29 cellular contexts compared by ENCODE assay signal in the genomic region with DNA sequence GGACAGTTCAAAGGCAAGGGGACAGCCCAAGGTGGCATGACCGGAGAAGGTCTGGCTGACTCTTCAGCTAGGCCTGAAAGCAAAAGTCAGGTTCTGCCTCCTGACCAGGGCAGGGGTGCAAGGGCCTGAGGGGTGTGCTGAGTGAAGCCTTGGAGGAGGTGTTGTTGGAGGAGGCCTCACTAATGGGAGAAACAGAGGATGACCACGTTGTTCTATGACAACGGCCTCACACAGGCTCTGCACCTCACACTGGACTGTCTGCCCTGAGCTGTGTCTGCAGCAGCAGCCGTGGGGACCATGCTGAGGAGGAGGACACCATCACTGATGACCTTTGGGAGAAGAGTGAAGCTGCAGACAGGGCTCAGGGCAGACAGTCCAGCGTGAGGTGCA.
"Had no signal": no experiment of that assay in that cellular context is flagged by ENCODE, and none has a peak within 500 bp of the region (broad histone marks: within the 10 kb centered on the region; RNA-seq: fewer than 3 reads in every experiment).

No MANE protein-coding gene starts in this region.

- H3K27me3 Mint-ChIP-seq: stimulated activated naive B cell treated with anti-CD40 and anti-IgM and Interleukin-4, amounts not matched to agents 10 μg/mL and 1 μg/mL and 100 μg/mL, for 72 hours had no signal

- DNase-seq: activated CD4-positive, alpha-beta T cell treated with anti-CD3 and anti-CD28 coated beads for 48 hours; activated CD4-positive, alpha-beta T cell treated with anti-CD3 and anti-CD28 coated beads, Interleukin-2, amount 50 U/mL, for 48 hours; activated CD8-positive, alpha-beta memory T cell treated with anti-CD3 and anti-CD28 coated beads for 24 hours; activated gamma-delta T cell treated with Interleukin-2 at 50 U/mL for 16 hours; activated naive CD4-positive, alpha-beta T cell treated with anti-CD3 and anti-CD28 coated beads, Interleukin-2, amount 50 U/mL, for 16 hours; activated T-cell treated with anti-CD3 and anti-CD28 coated beads, Interleukin-2, amount 50 U/mL, for 24 hours; amniotic stem cell; esophagus squamous epithelium; foreskin melanocyte; left ventricle myocardium superior; mammary epithelial cell; ovary; retina; stimulated activated CD4-positive, alpha-beta T cell treated with anti-CD3 and anti-CD28 coated beads, Interleukin-15, amount 100 ng/mL, for 24 hours; stimulated activated CD4-positive, alpha-beta T cell treated with anti-CD3 and anti-CD28 coated beads, Interleukin-2, amount 100 ng/mL, for 24 hours; stimulated activated naive B cell treated with anti-CD40 and anti-IgM and Interleukin-4, amounts not matched to agents 10 μg/mL and 1 μg/mL and 100 μg/mL, for 72 hours; T-helper 9 cell had no signal

- H3K36me3 Mint-ChIP-seq: stimulated activated naive B cell treated with anti-CD40 and anti-IgM and Interleukin-4, amounts not matched to agents 10 μg/mL and 1 μg/mL and 100 μg/mL, for 72 hours had no signal

- H3K4me1 Mint-ChIP-seq: activated T-helper 17 cell treated with anti-CD3 and anti-CD28 coated beads, Interleukin-2, amount 50 U/mL, for 72 hours; central memory CD8-positive, alpha-beta T cell; nephron had no signal

- H3K27ac ChIP-seq: epithelial cell of prostate, esophagus squamous epithelium, neutrophil, ovary, prostate gland, suprapubic skin, tibial artery, VCaP had no signal

- H3K4me2 ChIP-seq: smooth muscle cell had no signal

- H3K9me3 ChIP-seq: esophagus squamous epithelium, neutrophil, ovary, prostate gland, suprapubic skin, tibial artery had no signal

- H3K4me3 Mint-ChIP-seq: activated T-cell treated with anti-CD3 and anti-CD28 coated beads, Interleukin-2, amount 50 U/mL, for 24 hours; activated T-helper 17 cell treated with anti-CD3 and anti-CD28 coated beads, Interleukin-2, amount 50 U/mL, for 72 hours; central memory CD8-positive, alpha-beta T cell; dendritic cell treated with granulocyte-macrophage colony-stimulating factor and Interleukin-4, amounts not matched to agents 40 ng/mL and 50 ng/mL, for 4 days; nephron; stimulated activated naive B cell treated with anti-CD40 and anti-IgM and Interleukin-4, amounts not matched to agents 10 μg/mL and 1 μg/mL and 100 μg/mL, for 72 hours had no signal

- H3K4me1 ChIP-seq: prostate gland, tibial artery had no signal

- ATAC-seq: activated CD4-positive, CD25-positive, alpha-beta regulatory T cell treated with anti-CD3 and anti-CD28 coated beads, Interleukin-2, amount 50 U/mL, for 24 hours; activated T-helper 17 cell treated with anti-CD3 and anti-CD28 coated beads, Interleukin-2, amount 50 U/mL, for 72 hours; left ventricle myocardium superior; stimulated activated naive B cell treated with anti-CD40 and anti-IgM and Interleukin-4, amounts not matched to agents 10 μg/mL and 1 μg/mL and 100 μg/mL, for 72 hours had no signal

- H3K4me3 ChIP-seq: esophagus squamous epithelium, ovary, prostate gland, smooth muscle cell, suprapubic skin, tibial artery had no signal

- H3K27ac Mint-ChIP-seq: activated T-cell treated with anti-CD3 and anti-CD28 coated beads, Interleukin-2, amount 50 U/mL, for 24 hours; activated T-helper 17 cell treated with anti-CD3 and anti-CD28 coated beads, Interleukin-2, amount 50 U/mL, for 72 hours; dendritic cell treated with granulocyte-macrophage colony-stimulating factor and Interleukin-4, amounts not matched to agents 40 ng/mL and 50 ng/mL, for 4 days; nephron; stimulated activated naive B cell treated with anti-CD40 and anti-IgM and Interleukin-4, amounts not matched to agents 10 μg/mL and 1 μg/mL and 100 μg/mL, for 72 hours had no signal

- H3K27me3 ChIP-seq: neutrophil, ovary, tibial artery had no signal

- H3K36me3 ChIP-seq: esophagus squamous epithelium, neutrophil, ovary, prostate gland, suprapubic skin had no signal

- H3K9me3 Mint-ChIP-seq: activated T-cell treated with anti-CD3 and anti-CD28 coated beads, Interleukin-2, amount 50 U/mL, for 24 hours; activated T-helper 17 cell treated with anti-CD3 and anti-CD28 coated beads, Interleukin-2, amount 50 U/mL, for 72 hours; central memory CD8-positive, alpha-beta T cell; dendritic cell treated with granulocyte-macrophage colony-stimulating factor and Interleukin-4, amounts not matched to agents 40 ng/mL and 50 ng/mL, for 4 days; nephron; stimulated activated naive B cell treated with anti-CD40 and anti-IgM and Interleukin-4, amounts not matched to agents 10 μg/mL and 1 μg/mL and 100 μg/mL, for 72 hours had no signal
